ENCODE assay signal across 17 cellular contexts in the genomic region with DNA sequence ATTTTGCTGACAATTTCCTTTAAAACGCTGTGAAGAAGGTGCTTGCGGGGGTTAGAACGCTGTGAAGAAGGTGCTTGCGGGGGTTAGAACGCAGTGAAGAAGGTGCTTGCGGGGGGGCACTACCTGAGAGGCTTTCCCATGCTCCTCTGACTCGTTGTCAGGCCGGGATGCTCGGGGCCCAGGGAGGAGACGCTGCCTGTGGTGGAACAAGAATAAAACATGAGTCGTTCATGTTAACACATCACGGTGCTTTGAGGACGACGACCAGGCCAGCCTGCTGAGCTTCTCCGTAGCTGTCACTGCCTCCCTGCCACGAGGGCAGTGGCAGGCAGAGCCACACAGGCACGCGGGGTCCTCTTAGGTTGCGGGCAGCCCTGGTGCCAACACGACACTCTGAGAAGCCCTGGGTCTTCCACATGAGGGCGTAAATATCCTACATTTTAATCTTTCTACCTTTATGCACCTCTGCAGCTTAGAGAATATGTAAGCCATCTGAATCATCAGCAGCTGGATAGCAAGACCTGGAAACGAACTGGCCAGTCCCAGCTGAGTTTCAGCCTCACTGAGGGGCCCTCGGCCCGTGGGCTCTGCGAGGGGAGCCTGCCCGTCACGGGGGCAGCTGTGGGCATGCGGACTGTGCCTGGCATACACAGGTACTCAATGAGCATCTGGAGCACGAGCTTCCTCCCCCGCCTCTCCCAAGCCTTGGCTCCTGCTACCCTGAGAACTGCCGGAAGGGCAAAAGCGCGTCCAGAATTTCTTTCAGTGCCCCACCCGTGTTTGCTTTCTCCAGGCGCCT. TPM values are rescaled to one million over a fixed set of nuclear protein-coding genes. Genes with fewer than 3 reads are reported as not detected.
DNase-seq lines count a peak whose midpoint lies in the region; ATAC-seq, FAIRE-seq and TF ChIP-seq lines count a peak whose summit lies in the region.
"Had no signal": no experiment of that assay in that cellular context is flagged by ENCODE, and none has a peak within 500 bp of the region (broad histone marks: within the 10 kb centered on the region; RNA-seq: fewer than 3 reads in every experiment).

No MANE protein-coding gene starts in this region.

- no peak overlapping the region for H3K27ac ChIP-seq in SK-N-SH (ENCODE audit: low read depth in 2 of 2, low read length in 1 of 2)
- H3K27ac ChIP-seq: A549, psoas muscle had no signal

- TF ChIP-seq RAD21 in SK-N-SH (IDR thresholded peaks at IDR 0.05; ENCODE audit: low read length) = no peak

- H3K27me3 Mint-ChIP-seq in progenitor cell of endocrine pancreas = peaks cover 53% of the 10 kb centered on the region

- peak; percentile 52 for FAIRE-seq in HTR-8/SVneo (lab: Jason Lieb, UNC)
- FAIRE-seq: A549, GM12891 had no signal

- H3K4me3 ChIP-seq in SK-N-SH (ENCODE audit: low read depth in 2 of 2, low read length in 1 of 2) = no peak overlapping the region
- H3K4me3 ChIP-seq: A549, psoas muscle had no signal

- no peak for TF ChIP-seq CTCF in SK-N-SH (IDR thresholded peaks at IDR 0.05)
- no peak for TF ChIP-seq CTCF in omental fat pad (IDR thresholded peaks at IDR 0.05)
- TF ChIP-seq CTCF in progenitor cell of endocrine pancreas (IDR thresholded peaks at IDR 0.05; ENCODE audit: unreplicated experiment) = no peak

- CTCF ChIA-PET in SK-N-SH (lab: Yijun Ruan, JAX) = interaction anchor here (0.6 kb wide), 1 partner anchor 648 kb away, joined by 3 read pairs; no protein-coding TSS in a partner anchor

- H3K27me3 ChIP-seq in SK-N-SH (ENCODE audit: insufficient read depth) = peaks cover 81% of the 10 kb centered on the region

- ATAC-seq in SK-N-SH treated with all-trans-retinoic acid at 6 μM for 48 hours = peak; percentile 30; the same call in 2 of the 3 replicates
- peak; percentile 29 for ATAC-seq in omental fat pad (ENCODE audit: low FRiP score)
- ATAC-seq: CD8-positive, alpha-beta T cell; psoas muscle had no signal

- no peak overlapping the region for H3K4me2 ChIP-seq in SK-N-SH
- H3K4me2 ChIP-seq: A549 had no signal

- no peaks in the 10 kb centered on the region for H4K20me1 ChIP-seq in SK-N-SH (ENCODE audit: insufficient read depth)

- no peak overlapping the region for H2AFZ ChIP-seq in SK-N-SH (ENCODE audit: low read depth)

- no peaks in the 10 kb centered on the region for H3F3A ChIP-seq in SK-N-SH (replicated peaks; ENCODE audit: insufficient read depth)

- no peaks in the 10 kb centered on the region; a peak in 2 of 4 replicates for H3K4me1 ChIP-seq in SK-N-SH (ENCODE audit: control insufficient read depth in 1 of 2, insufficient read depth in 2 of 2, low read depth in 1 of 2, low read length in 1 of 2)
- H3K4me1 ChIP-seq: A549, psoas muscle had no signal

- no peak for TF ChIP-seq EP300 in SK-N-SH (IDR thresholded peaks at IDR 0.05; ENCODE audit: borderline replicate concordance in 1 of 2, low read depth in 1 of 2, low read length in 1 of 2)

- H3K9me3 ChIP-seq in SK-N-SH = no peaks in the 10 kb centered on the region
- H3K9me3 ChIP-seq: A549, psoas muscle had no signal

- no peaks in the 10 kb centered on the region for H3K9me2 ChIP-seq in SK-N-SH

- no peak overlapping the region for H3K4me3 Mint-ChIP-seq in progenitor cell of endocrine pancreas (ENCODE audit: low read depth)
- H3K4me3 Mint-ChIP-seq: brain; CD8-positive, alpha-beta T cell had no signal

- no peak overlapping the region for H3K27ac Mint-ChIP-seq in progenitor cell of endocrine pancreas
- H3K27ac Mint-ChIP-seq: CD8-positive, alpha-beta T cell had no signal

- no peaks in the 10 kb centered on the region for H3K36me3 Mint-ChIP-seq in progenitor cell of endocrine pancreas (ENCODE audit: insufficient read depth)
- H3K36me3 Mint-ChIP-seq: brain; CD8-positive, alpha-beta T cell had no signal

- no peaks in the 10 kb centered on the region for H3K79me2 ChIP-seq in SK-N-SH (ENCODE audit: insufficient read depth)

- H3K36me3 ChIP-seq in SK-N-SH (replicated peaks in 1 of 2; ENCODE audit: control insufficient read depth in 1 of 2, insufficient read depth in 2 of 2, low read length in 1 of 2) = no peaks in the 10 kb centered on the region

- WGBS in SK-N-SH (ENCODE audit: low lambda C conversion rate) = 41% methylated on average over 24 of the region's 35 CpGs

- DNase-seq in SK-N-SH (no peak), HTR-8/SVneo (ENCODE audit: insufficient read length, low spot score) (no peak), head of caudate nucleus (peak in 37 of 42 donors; percentile 44 to 94 (median 71)), omental fat pad (ENCODE audit: low spot score) (no peak), progenitor cell of endocrine pancreas (ENCODE audit: low spot score, unreplicated experiment) (no peak), SHP77 treated with DMSO at 0.1 percent for 48 hours (lab: John Stamatoyannopoulos, UW) (no peak), NCI-H345 treated with DMSO at 0.1 percent for 48 hours (lab: John Stamatoyannopoulos, UW; ENCODE audit: unreplicated experiment) (no peak)
- DNase-seq: activated naive CD4-positive, alpha-beta T cell; effector memory CD4-positive, alpha-beta T cell; NCI-H345; psoas muscle had no signal

- intact Hi-C loops in head of caudate nucleus (cut with DNase I) = no loop called here

- no peak overlapping the region for H3K9ac ChIP-seq in SK-N-SH

- H3K4me1 Mint-ChIP-seq in progenitor cell of endocrine pancreas (ENCODE audit: low read depth) = peaks cover 7% of the 10 kb centered on the region

- H3K9me3 Mint-ChIP-seq in progenitor cell of endocrine pancreas (ENCODE audit: low read depth) = no peaks in the 10 kb centered on the region
- H3K9me3 Mint-ChIP-seq: brain had no signal

- POLR2A ChIA-PET in SK-N-SH (lab: Yijun Ruan, JAX) = no interaction called here

TF ChIP-seq in SK-N-SH treated with all-trans-retinoic acid at 6 μM for 48 hours, 23 proteins besides CTCF, POLR2A, EP300 and RAD21:
- TF ChIP-seq ARNTL (CRISPR knock-in tag; IDR thresholded peaks at IDR 0.05; ENCODE audit: borderline replicate concordance, low read depth) = no peak
- TF ChIP-seq, protein P1, sequence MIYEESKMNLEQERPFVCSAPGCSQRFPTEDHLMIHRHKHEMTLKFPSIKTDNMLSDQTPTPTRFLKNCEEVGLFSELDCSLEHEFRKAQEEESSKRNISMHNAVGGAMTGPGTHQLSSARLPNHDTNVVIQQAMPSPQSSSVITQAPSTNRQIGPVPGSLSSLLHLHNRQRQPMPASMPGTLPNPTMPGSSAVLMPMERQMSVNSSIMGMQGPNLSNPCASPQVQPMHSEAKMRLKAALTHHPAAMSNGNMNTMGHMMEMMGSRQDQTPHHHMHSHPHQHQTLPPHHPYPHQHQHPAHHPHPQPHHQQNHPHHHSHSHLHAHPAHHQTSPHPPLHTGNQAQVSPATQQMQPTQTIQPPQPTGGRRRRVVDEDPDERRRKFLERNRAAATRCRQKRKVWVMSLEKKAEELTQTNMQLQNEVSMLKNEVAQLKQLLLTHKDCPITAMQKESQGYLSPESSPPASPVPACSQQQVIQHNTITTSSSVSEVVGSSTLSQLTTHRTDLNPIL (CRISPR knock-in tag; IDR thresholded peaks at IDR 0.05; ENCODE audit: low read depth) = no peak
- TF ChIP-seq ZNF70 (CRISPR knock-in tag; IDR thresholded peaks at IDR 0.05) = no peak
- no peak for TF ChIP-seq PPARA (CRISPR knock-in tag; IDR thresholded peaks at IDR 0.05; ENCODE audit: borderline replicate concordance)
- TF ChIP-seq ZNF565 (CRISPR knock-in tag; conservative IDR thresholded peaks at IDR 0.05; ENCODE audit: low read depth) = no peak
TF ChIP-seq in SK-N-SH treated with all-trans-retinoic acid at 6 μM for 48 hours: peak in this region for 0.

TF ChIP-seq in SK-N-SH, 30 proteins besides CTCF, POLR2A, EP300 and RAD21:
- no peak for TF ChIP-seq ELF1 (IDR thresholded peaks at IDR 0.05)
- TF ChIP-seq SIN3A (IDR thresholded peaks at IDR 0.05; ENCODE audit: borderline replicate concordance, low read depth, low read length) = no peak
- TF ChIP-seq, protein P2, sequence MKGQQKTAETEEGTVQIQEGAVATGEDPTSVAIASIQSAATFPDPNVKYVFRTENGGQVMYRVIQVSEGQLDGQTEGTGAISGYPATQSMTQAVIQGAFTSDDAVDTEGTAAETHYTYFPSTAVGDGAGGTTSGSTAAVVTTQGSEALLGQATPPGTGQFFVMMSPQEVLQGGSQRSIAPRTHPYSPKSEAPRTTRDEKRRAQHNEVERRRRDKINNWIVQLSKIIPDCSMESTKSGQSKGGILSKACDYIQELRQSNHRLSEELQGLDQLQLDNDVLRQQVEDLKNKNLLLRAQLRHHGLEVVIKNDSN (IDR thresholded peaks at IDR 0.05; ENCODE audit: borderline replicate concordance, low read depth) = no peak
- TF ChIP-seq RFX5 (IDR thresholded peaks at IDR 0.05; ENCODE audit: low read length) = no peak
- TF ChIP-seq RXRA (IDR thresholded peaks at IDR 0.05; ENCODE audit: borderline replicate concordance, low read depth) = no peak
- TF ChIP-seq GABPA (IDR thresholded peaks at IDR 0.05; ENCODE audit: low read depth) = no peak
- TF ChIP-seq USF2 (IDR thresholded peaks at IDR 0.05; ENCODE audit: borderline replicate concordance, low read depth, low read length) = no peak

RNA-seq across cellular contexts. Expression of gene FGFRL1, which starts 47.0 kb away (rescaled TPM):
- 18.9 and 22.5 TPM in 2 replicates for polyA plus RNA-seq in SK-N-SH (2012; rRNA removed)
- 11.5 and 26.0 TPM in 2 replicates for polyA plus RNA-seq in SK-N-SH (2012; cell fraction: cytosol; rRNA removed)
- 32.3 and 42.1 TPM in 2 replicates for polyA plus RNA-seq in SK-N-SH (2012; cell fraction: nucleus; rRNA removed)
- total RNA-seq in omental fat pad = 10 to 100 TPM; 25.1 to 91.7 (median 68.8) TPM
- 121 and 126 TPM in 2 replicates for total RNA-seq in progenitor cell of endocrine pancreas

RNA-seq across cellular contexts. Expression of gene RNF212, which starts 55.0 kb away (rescaled TPM):
- polyA plus RNA-seq in SK-N-SH (2012; rRNA removed) = 7.0 and 9.3 TPM in 2 replicates
- polyA plus RNA-seq in SK-N-SH (2012; cell fraction: cytosol; rRNA removed) = 6.6 and 7.1 TPM in 2 replicates
- 21.0 and 25.2 TPM in 2 replicates for polyA plus RNA-seq in SK-N-SH (2012; cell fraction: nucleus; rRNA removed)
- total RNA-seq in omental fat pad (1 to 10 TPM; 3.4 to 9.3 (median 6.6) TPM), progenitor cell of endocrine pancreas (11.2 and 11.6 TPM in 2 replicates)
- total RNA-seq: G401 had no signal

Comparison
In these comparisons a context has a peak if more than half of its experiments do, and no peak if none do; other contexts are left out.
1. DNase-seq: peak in head of caudate nucleus (37 of 42); none in SK-N-SH (single experiment), HTR-8/SVneo (single experiment), omental fat pad (single experiment), progenitor cell of endocrine pancreas (single experiment), SHP77 treated with DMSO at 0.1 percent for 48 hours (single experiment) and NCI-H345 treated with DMSO at 0.1 percent for 48 hours (single experiment).